In genomic region chr1:109876617-109877319, GRCh38 we compare ENCODE assay signal across 11 cellular contexts. TPM values are rescaled to one million over a fixed set of nuclear protein-coding genes. Genes with fewer than 3 reads are reported as not detected.
DNase-seq lines count a peak whose midpoint lies in the region; ATAC-seq and TF ChIP-seq lines count a peak whose summit lies in the region.
"Had no signal": no experiment of that assay in that cellular context is flagged by ENCODE, and none has a peak within 500 bp of the region (broad histone marks: within the 10 kb centered on the region; RNA-seq: fewer than 3 reads in every experiment).

No MANE protein-coding gene starts in this region.

- H3K27me3 ChIP-seq in SK-N-SH (ENCODE audit: insufficient read depth) (no peaks in the 10 kb centered on the region), heart left ventricle (no peaks in the 10 kb centered on the region), parathyroid adenoma (ENCODE audit: control insufficient read depth, insufficient read depth, low read length) (no peaks in the 10 kb centered on the region)

- POLR2A ChIA-PET in SK-N-SH (lab: Yijun Ruan, JAX): no interaction called here

- TF ChIP-seq POLR2A in heart left ventricle (IDR thresholded peaks at IDR 0.05): no peak

- no peaks in the 10 kb centered on the region for H3K27me3 Mint-ChIP-seq in activated T-cell treated with anti-CD3 and anti-CD28 coated beads, Interleukin-2, amount 50 U/mL, for 72 hours (ENCODE audit: low read depth)
- H3K27me3 Mint-ChIP-seq: CD4-positive, alpha-beta T cell had no signal

- peaks cover 8% of the 10 kb centered on the region for H3F3A ChIP-seq in SK-N-SH (replicated peaks; ENCODE audit: insufficient read depth)

- H3K79me2 ChIP-seq in SK-N-SH (ENCODE audit: insufficient read depth): no peaks in the 10 kb centered on the region
- no peaks in the 10 kb centered on the region for H3K79me2 ChIP-seq in parathyroid adenoma

- H3K4me1 Mint-ChIP-seq in activated T-cell treated with anti-CD3 and anti-CD28 coated beads, Interleukin-2, amount 50 U/mL, for 72 hours (ENCODE audit: low read depth): peaks cover 9% of the 10 kb centered on the region

- intact Hi-C loops in heart left ventricle (cut with DNase I): loop anchor here in 1 of 10 donors (1.0 kb wide), 1 partner anchor 34 kb away; the partner anchor contains the start of gene CSF1

- H3K4me2 ChIP-seq in SK-N-SH (peak overlapping the region; percentile 66), parathyroid adenoma (ENCODE audit: low read length) (no peak overlapping the region)

- H3K4me3 ChIP-seq in AG09309 (ENCODE audit: control insufficient read depth, low read depth, low read length) (peak overlapping the region; percentile 2; the same call in 1 of the 2 replicates), SK-N-SH (ENCODE audit: low read depth in 2 of 2, low read length in 1 of 2) (no peak overlapping the region), heart left ventricle (peak overlapping the region in 2 of 12 donors; percentile 2 to 13), parathyroid adenoma (ENCODE audit: low read depth, low read length) (no peak overlapping the region)

- H3K36me3 Mint-ChIP-seq in activated T-cell treated with anti-CD3 and anti-CD28 coated beads, Interleukin-2, amount 50 U/mL, for 72 hours (ENCODE audit: insufficient read depth in 2 of 2): no peaks in the 10 kb centered on the region

- CTCF ChIA-PET in SK-N-SH (lab: Yijun Ruan, JAX): no interaction called here

- H4K20me1 ChIP-seq in SK-N-SH (ENCODE audit: insufficient read depth): no peaks in the 10 kb centered on the region

- TF ChIP-seq RAD21 in SK-N-SH (IDR thresholded peaks at IDR 0.05; ENCODE audit: low read length): no peak

- no peaks in the 10 kb centered on the region for H3K9me2 ChIP-seq in SK-N-SH

- ATAC-seq in heart left ventricle: peak in 2 of 4 donors; percentile 15
- no peak for ATAC-seq in GM21786 (IDR thresholded peaks at IDR 0.05; ENCODE audit: unreplicated experiment)
- no peak for ATAC-seq in activated T-cell treated with anti-CD3 and anti-CD28 coated beads, Interleukin-2, amount 50 U/mL, for 72 hours (replicated peaks in 1 of 2)

- no peaks in the 10 kb centered on the region for H3K36me3 ChIP-seq in SK-N-SH (replicated peaks in 1 of 2; ENCODE audit: control insufficient read depth in 1 of 2, insufficient read depth in 2 of 2, low read length in 1 of 2)
- H3K36me3 ChIP-seq in heart left ventricle: no peaks in the 10 kb centered on the region
- no peaks in the 10 kb centered on the region for H3K36me3 ChIP-seq in parathyroid adenoma (ENCODE audit: control insufficient read depth, insufficient read depth, low read length)

- peak; percentile 58 for DNase-seq in AG09309 (ENCODE audit: low read depth)
- no peak for DNase-seq in SK-N-SH
- DNase-seq in heart left ventricle: no peak
- DNase-seq in stimulated activated CD4-positive, alpha-beta T cell treated with anti-CD3 and anti-CD28 coated beads, Interleukin-4, amount 100 ng/mL, for 4 hours: no peak
- DNase-seq in activated CD8-positive, alpha-beta memory T cell treated with anti-CD3 and anti-CD28 coated beads, Interleukin-2, amount 50 U/mL, for 4 hours: no peak
- no peak for DNase-seq in activated T-cell treated with anti-CD3 and anti-CD28 coated beads, Interleukin-2, amount 50 U/mL, for 72 hours
- DNase-seq: CD4-positive, alpha-beta T cell; glutamatergic neuron; NCI-H748 treated with DMSO at 0.1 percent for 48 hours had no signal

- H3K9ac ChIP-seq in SK-N-SH: peak overlapping the region; percentile 54
- no peak overlapping the region for H3K9ac ChIP-seq in parathyroid adenoma

- no peaks in the 10 kb centered on the region for H3K9me3 ChIP-seq in SK-N-SH
- H3K9me3 ChIP-seq in heart left ventricle: no peaks in the 10 kb centered on the region
- H3K9me3 ChIP-seq in parathyroid adenoma (ENCODE audit: control insufficient read depth, low read length): no peaks in the 10 kb centered on the region

- peak overlapping the region; percentile 73 to 76 for H3K27ac ChIP-seq in SK-N-SH (ENCODE audit: low read depth in 2 of 2, low read length in 1 of 2)
- H3K27ac ChIP-seq in heart left ventricle: peak overlapping the region; percentile 62 to 86 (median 80)
- H3K27ac ChIP-seq in parathyroid adenoma: peak overlapping the region; percentile 36

- H3K4me3 Mint-ChIP-seq in activated T-cell treated with anti-CD3 and anti-CD28 coated beads, Interleukin-2, amount 50 U/mL, for 72 hours: no peak overlapping the region
- H3K4me3 Mint-ChIP-seq: CD4-positive, alpha-beta T cell had no signal

- H3K9me3 Mint-ChIP-seq in activated T-cell treated with anti-CD3 and anti-CD28 coated beads, Interleukin-2, amount 50 U/mL, for 72 hours: no peaks in the 10 kb centered on the region
- H3K9me3 Mint-ChIP-seq: CD4-positive, alpha-beta T cell had no signal

- TF ChIP-seq CTCF in AG09309 (IDR thresholded peaks at IDR 0.05; ENCODE audit: control insufficient read depth, insufficient read depth, low read depth, low read length, missing control alignments) (no peak), SK-N-SH (IDR thresholded peaks at IDR 0.05) (no peak), heart left ventricle (IDR thresholded peaks at IDR 0.05) (no peak), parathyroid adenoma (IDR thresholded peaks at IDR 0.05) (no peak)

- TF ChIP-seq EP300 in SK-N-SH (IDR thresholded peaks at IDR 0.05; ENCODE audit: borderline replicate concordance in 1 of 2, low read depth in 1 of 2, low read length in 1 of 2): no peak

- no peak overlapping the region for H3K27ac Mint-ChIP-seq in activated T-cell treated with anti-CD3 and anti-CD28 coated beads, Interleukin-2, amount 50 U/mL, for 72 hours
- H3K27ac Mint-ChIP-seq: CD4-positive, alpha-beta T cell had no signal

- 88% methylated on average over 4 of the region's 4 CpGs for WGBS in SK-N-SH (ENCODE audit: low lambda C conversion rate)
- WGBS in heart left ventricle, 4 donors: 62 to 76% (median 73%) methylated on average over 4 of the region's 4 CpGs

- H2AFZ ChIP-seq in SK-N-SH (ENCODE audit: low read depth) (peak overlapping the region; percentile 82), parathyroid adenoma (peak overlapping the region; percentile 48)

- H3K4me1 ChIP-seq in SK-N-SH (ENCODE audit: control insufficient read depth in 1 of 2, insufficient read depth in 2 of 2, low read depth in 1 of 2, low read length in 1 of 2) (peaks cover 4 to 28% of the 10 kb centered on the region in 2 experiments; a peak in 3 of 4 replicates), heart left ventricle (peaks cover 0 to 46% (median 20%) of the 10 kb centered on the region in 12 donors), parathyroid adenoma (no peaks in the 10 kb centered on the region)

TF ChIP-seq in SK-N-SH, 30 proteins besides CTCF, POLR2A, EP300 and RAD21:
- TF ChIP-seq YY1 (IDR thresholded peaks at IDR 0.05; ENCODE audit: low read depth) (0 out of 2 replicates have a peak, but pooled peaks have one; percentile 22), MAX (IDR thresholded peaks at IDR 0.05; ENCODE audit: low read depth) (no peak), FOXM1 (IDR thresholded peaks at IDR 0.05; ENCODE audit: low read depth) (no peak)

RNA-seq across cellular contexts. Expression of gene CSF1, which starts 33.9 kb away (rescaled TPM):
- polyA plus RNA-seq in SK-N-SH (2012; rRNA removed) (25.3 and 31.9 TPM in 2 replicates), heart left ventricle (1 to 10 TPM; 9.1 to 9.9 TPM)
- polyA plus RNA-seq in SK-N-SH (2012; cell fraction: cytosol; rRNA removed): 20.4 and 32.3 TPM in 2 replicates
- polyA plus RNA-seq in SK-N-SH (2012; cell fraction: nucleus; rRNA removed): 48.4 and 52.0 TPM in 2 replicates
- 10 to 100 TPM in 8 of 9 donors, 1 to 10 TPM in 1; 9.0 to 64.8 (median 14.5) TPM for total RNA-seq in heart left ventricle
- total RNA-seq in activated T-cell treated with anti-CD3 and anti-CD28 coated beads, Interleukin-2, amount 50 U/mL, for 72 hours: 10 to 100 TPM; 46.3 to 83.0 TPM
